In the genomic region with DNA sequence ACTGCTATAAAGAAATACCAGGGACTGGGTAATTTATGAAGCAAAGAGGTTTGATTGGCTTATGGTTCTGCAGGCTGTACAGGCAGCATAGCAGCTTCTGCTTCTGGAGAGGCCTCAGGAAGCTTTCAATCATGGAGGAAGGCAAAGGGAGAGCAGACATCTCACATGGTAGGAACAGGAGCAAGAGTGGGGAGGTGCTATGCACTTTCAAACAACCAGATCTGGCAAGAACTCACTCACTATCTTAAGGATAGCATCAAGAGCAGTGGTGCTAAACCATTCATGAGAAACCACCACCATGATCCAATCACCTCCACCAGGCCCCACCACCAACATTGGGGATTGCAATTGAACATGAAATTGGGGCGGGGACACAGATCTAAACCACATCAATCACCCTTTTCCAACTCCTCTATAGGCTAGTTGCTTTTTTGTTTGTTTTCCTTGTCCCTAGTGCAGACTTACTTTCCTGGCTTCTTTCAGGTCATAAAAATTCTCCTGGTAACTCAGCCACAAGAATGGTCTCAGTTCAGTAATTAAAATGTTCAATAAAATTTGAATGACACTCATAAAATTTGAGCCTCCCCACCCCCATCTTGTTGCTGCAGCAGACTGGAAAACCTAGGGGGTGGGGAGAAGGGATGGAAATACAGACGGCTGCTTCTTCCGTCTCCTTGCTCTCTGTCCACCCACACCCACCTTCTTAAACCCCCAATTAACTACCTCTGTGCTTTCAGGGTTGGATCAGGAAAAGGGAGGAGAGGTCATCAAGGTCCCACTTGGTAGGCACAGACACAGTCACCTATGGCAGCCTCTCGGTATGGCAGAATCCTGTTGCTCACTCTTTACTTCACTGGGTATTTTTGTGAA, we compare ENCODE assay signal across 28 cellular contexts.
"Had no signal": no experiment of that assay in that cellular context is flagged by ENCODE, and none has a peak within 500 bp of the region (broad histone marks: within the 10 kb centered on the region; RNA-seq: fewer than 3 reads in every experiment).

No MANE protein-coding gene starts in this region.

- H3K27ac Mint-ChIP-seq: activated CD4-positive, alpha-beta memory T cell treated with anti-CD3 and anti-CD28 coated beads for 36 hours; activated CD4-positive, alpha-beta T cell treated with anti-CD3 and anti-CD28 coated beads, Interleukin-2, amount 10 ng/mL, durations not matched to agents 7 days and 5 days; activated naive CD4-positive, alpha-beta T cell treated with anti-CD3 and anti-CD28 coated beads, Interleukin-2, amount 50 U/mL, for 72 hours; activated naive CD8-positive, alpha-beta T cell treated with anti-CD3 and anti-CD28 coated beads, Interleukin-2, amount 50 U/mL, for 24 hours; T-cell had no signal

- DNase-seq: activated CD4-positive, alpha-beta memory T cell treated with anti-CD3 and anti-CD28 coated beads for 36 hours; activated CD4-positive, alpha-beta T cell treated with anti-CD3 and anti-CD28 coated beads, Interleukin-2, amount 10 ng/mL, durations not matched to agents 7 days and 5 days; activated CD4-positive, CD25-positive, alpha-beta regulatory T cell; activated CD8-positive, alpha-beta memory T cell treated with anti-CD3 and anti-CD28 coated beads for 24 hours; activated effector memory CD4-positive, alpha-beta T cell treated with anti-CD3 and anti-CD28 coated beads, Interleukin-2, amount 50 U/mL, for 16 hours; activated naive CD4-positive, alpha-beta T cell treated with Interleukin-2 at 50 U/mL for 16 hours; activated naive CD8-positive, alpha-beta T cell treated with anti-CD3 and anti-CD28 coated beads, Interleukin-2, amount 50 U/mL, for 24 hours; activated T-cell treated with anti-CD3 and anti-CD28 coated beads, Interleukin-2, amount 50 U/mL, for 4 hours; amniotic stem cell; body of pancreas; NCI-H146; NCI-H187 treated with DMSO at 0.1 percent for 48 hours; NCI-H2081 treated with DMSO at 0.1 percent for 48 hours; NCI-H446 treated with DMSO at 0.1 percent for 48 hours; NCI-H69; NK-92 treated with Interleukin-12 subunit alpha and Interleukin-12 subunit beta, amount 100 ng/mL, for 24 hours; PC-3; SIG-M5; T-cell; T-helper 2 cell; T1000 had no signal

- H3K27me3 Mint-ChIP-seq: activated CD4-positive, alpha-beta memory T cell treated with anti-CD3 and anti-CD28 coated beads for 36 hours; activated naive CD8-positive, alpha-beta T cell treated with anti-CD3 and anti-CD28 coated beads, Interleukin-2, amount 50 U/mL, for 24 hours; central memory CD8-positive, alpha-beta T cell had no signal

- H3K4me1 Mint-ChIP-seq: central memory CD8-positive, alpha-beta T cell had no signal

- H3K9me3 Mint-ChIP-seq: activated CD4-positive, alpha-beta memory T cell treated with anti-CD3 and anti-CD28 coated beads for 36 hours; activated naive CD4-positive, alpha-beta T cell treated with anti-CD3 and anti-CD28 coated beads, Interleukin-2, amount 50 U/mL, for 72 hours; activated naive CD8-positive, alpha-beta T cell treated with anti-CD3 and anti-CD28 coated beads, Interleukin-2, amount 50 U/mL, for 24 hours; activated T-cell treated with anti-CD3 and anti-CD28 coated beads, Interleukin-2, amount 50 U/mL, for 4 hours; central memory CD8-positive, alpha-beta T cell; T-cell had no signal

- H3K27me3 ChIP-seq: ascending aorta, body of pancreas had no signal

- FAIRE-seq: RCC 7860, TTC549 had no signal

- ATAC-seq: activated naive CD4-positive, alpha-beta T cell treated with anti-CD3 and anti-CD28 coated beads, Interleukin-2, amount 50 U/mL, for 72 hours; activated T-cell treated with anti-CD3 and anti-CD28 coated beads, Interleukin-2, amount 50 U/mL, for 4 hours; body of pancreas; PC-3; T-cell had no signal

- H3K27ac ChIP-seq: ascending aorta, body of pancreas, SK-N-MC, VCaP had no signal

- H3K4me1 ChIP-seq: ascending aorta, body of pancreas had no signal

- H3K4me3 ChIP-seq: ascending aorta, body of pancreas, SK-N-MC had no signal

- H3K9me3 ChIP-seq: ascending aorta, body of pancreas had no signal

- H3K4me3 Mint-ChIP-seq: activated CD4-positive, alpha-beta memory T cell treated with anti-CD3 and anti-CD28 coated beads for 36 hours; activated CD4-positive, alpha-beta T cell treated with anti-CD3 and anti-CD28 coated beads, Interleukin-2, amount 10 ng/mL, durations not matched to agents 7 days and 5 days; activated naive CD8-positive, alpha-beta T cell treated with anti-CD3 and anti-CD28 coated beads, Interleukin-2, amount 50 U/mL, for 24 hours; activated T-cell treated with anti-CD3 and anti-CD28 coated beads, Interleukin-2, amount 50 U/mL, for 4 hours; central memory CD8-positive, alpha-beta T cell; T-cell had no signal

- H3K36me3 ChIP-seq: ascending aorta had no signal

- H3K36me3 Mint-ChIP-seq: activated CD4-positive, alpha-beta memory T cell treated with anti-CD3 and anti-CD28 coated beads for 36 hours; activated naive CD4-positive, alpha-beta T cell treated with anti-CD3 and anti-CD28 coated beads, Interleukin-2, amount 50 U/mL, for 72 hours; T-cell had no signal
